24 cellular contexts compared by ENCODE assay signal in the genomic region with DNA sequence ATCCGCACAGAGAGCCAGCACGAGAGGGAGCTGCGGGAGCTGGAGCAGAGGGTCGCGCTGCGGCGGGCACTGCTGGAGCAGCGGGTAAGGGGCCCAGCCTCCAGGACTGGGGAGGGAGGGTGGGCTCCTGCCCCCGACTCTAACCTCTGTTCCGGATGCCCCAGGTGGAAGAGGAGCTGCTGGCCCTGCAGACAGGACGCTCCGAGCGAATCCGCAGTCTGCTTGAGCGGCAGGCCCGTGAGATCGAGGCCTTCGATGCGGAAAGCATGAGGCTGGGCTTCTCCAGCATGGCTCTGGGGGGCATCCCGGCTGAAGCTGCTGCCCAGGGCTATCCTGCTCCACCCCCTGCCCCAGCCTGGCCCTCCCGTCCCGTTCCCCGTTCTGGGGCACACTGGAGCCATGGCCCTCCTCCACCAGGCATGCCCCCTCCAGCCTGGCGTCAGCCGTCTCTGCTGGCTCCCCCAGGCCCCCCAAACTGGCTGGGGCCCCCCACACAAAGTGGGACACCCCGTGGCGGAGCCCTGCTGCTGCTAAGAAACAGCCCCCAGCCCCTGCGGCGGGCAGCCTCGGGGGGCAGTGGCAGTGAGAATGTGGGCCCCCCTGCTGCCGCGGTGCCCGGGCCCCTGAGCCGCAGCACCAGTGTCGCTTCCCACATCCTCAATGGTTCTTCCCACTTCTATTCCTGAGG. TPM values are rescaled to one million over a fixed set of nuclear protein-coding genes. Genes with fewer than 3 reads are reported as not detected.
A peak's percentile ranks its signal among the peaks of the same experiment; 100 is the strongest.
DNase-seq lines count a peak whose midpoint lies in the region; ATAC-seq and TF ChIP-seq lines count a peak whose summit lies in the region.
"Had no signal": no experiment of that assay in that cellular context is flagged by ENCODE, and none has a peak within 500 bp of the region (broad histone marks: within the 10 kb centered on the region; RNA-seq: fewer than 3 reads in every experiment).

No MANE protein-coding gene starts in this region.

- H3K4me1 ChIP-seq in RWPE2 (ENCODE audit: insufficient read depth, poor library complexity, severe bottlenecking) (peaks cover 5% of the 10 kb centered on the region), neuronal stem cell (ENCODE audit: control insufficient read depth in 2 of 2, insufficient read depth in 1 of 2, low read depth in 1 of 2, low read length in 2 of 2) (peaks cover 4 to 10% of the 10 kb centered on the region in 2 donors), aorta (ENCODE audit: control insufficient read depth in 1 of 2, insufficient read depth in 2 of 2, low read length in 2 of 2) (no peaks in the 10 kb centered on the region)

- no peak overlapping the region for H4K8ac ChIP-seq in neuronal stem cell (ENCODE audit: low read depth, low read length)

- H2AFZ ChIP-seq in neuronal stem cell (ENCODE audit: low read length): no peak overlapping the region
- H2AFZ ChIP-seq: GM23338 had no signal

- H2AK5ac ChIP-seq in neuronal stem cell (ENCODE audit: low read depth, low read length): no peak overlapping the region

- WGBS in neuronal stem cell (ENCODE audit: extremely low coverage in 2 of 2, insufficient read length in 2 of 2, insufficient replicate concordance in 1 of 2), 2 donors: no CpG with 5 or more reads among the region's 35 CpGs
- 90% methylated on average over 31 to 35 of the region's 35 CpGs for WGBS in aorta, 2 donors

- H4K91ac ChIP-seq in neuronal stem cell (ENCODE audit: low read depth, low read length, poor library complexity): no peak overlapping the region

- H2BK12ac ChIP-seq in neuronal stem cell (ENCODE audit: low read length): no peak overlapping the region

- H2BK15ac ChIP-seq in neuronal stem cell (ENCODE audit: low read length): no peak overlapping the region

- no peaks in the 10 kb centered on the region for H3K27me3 ChIP-seq in RWPE2 (ENCODE audit: insufficient read depth, poor library complexity, severe bottlenecking)
- H3K27me3 ChIP-seq in neuronal stem cell (ENCODE audit: control insufficient read depth in 3 of 3, insufficient read depth in 3 of 3, low read depth in 1 of 3, low read length in 3 of 3): no peaks in the 10 kb centered on the region
- H3K27me3 ChIP-seq in aorta (ENCODE audit: control insufficient read depth in 1 of 2, insufficient read depth in 2 of 2, low read length in 1 of 2): no peaks in the 10 kb centered on the region
- H3K27me3 ChIP-seq: Peyer's patch had no signal

- no peak overlapping the region for H3K4me2 ChIP-seq in neuronal stem cell (ENCODE audit: insufficient read depth, low read length, poor library complexity, severe bottlenecking)
- H3K4me2 ChIP-seq: GM23338 had no signal

- peak overlapping the region; percentile 14 for H3K27ac Mint-ChIP-seq in endothelial cell (ENCODE audit: unreplicated experiment)
- H3K27ac Mint-ChIP-seq: CD8-positive, alpha-beta T cell; GM23338 had no signal

- peaks cover 27% of the 10 kb centered on the region for H3K27me3 Mint-ChIP-seq in endothelial cell (ENCODE audit: unreplicated experiment)

- H3K4ac ChIP-seq in neuronal stem cell (ENCODE audit: low read length): no peak overlapping the region

- no peak overlapping the region for H2BK120ac ChIP-seq in neuronal stem cell (ENCODE audit: low read depth, low read length)

- peak overlapping the region; percentile 33 for H3K9ac ChIP-seq in neuronal stem cell (ENCODE audit: low read depth, low read length, poor library complexity)

- H3K27ac ChIP-seq in RWPE2 (ENCODE audit: poor library complexity, severe bottlenecking) (no peak overlapping the region), neuronal stem cell (replicated peaks; ENCODE audit: low read length) (no peak overlapping the region), aorta (ENCODE audit: low read depth in 1 of 2, low read length in 2 of 2) (no peak overlapping the region)
- H3K27ac ChIP-seq: Peyer's patch, SK-N-MC had no signal

- H3K9me3 Mint-ChIP-seq in endothelial cell (ENCODE audit: unreplicated experiment): no peaks in the 10 kb centered on the region
- H3K9me3 Mint-ChIP-seq: CD8-positive, alpha-beta T cell; GM23338 had no signal

- H2BK5ac ChIP-seq in neuronal stem cell (ENCODE audit: low read length): no peak overlapping the region

- ATAC-seq in RWPE2 (ENCODE audit: low read depth) (no peak), aorta (ENCODE audit: low FRiP score) (no peak), GM21515 (IDR thresholded peaks at IDR 0.05; ENCODE audit: unreplicated experiment) (no peak), HG02852 (IDR thresholded peaks at IDR 0.05; ENCODE audit: unreplicated experiment) (no peak)
- ATAC-seq: CD8-positive, alpha-beta T cell; GM23338; Right ventricle myocardium inferior had no signal

- H3K4me3 ChIP-seq in RWPE2 (ENCODE audit: severe bottlenecking) (no peak overlapping the region), neuronal stem cell (ENCODE audit: low read length in 2 of 2) (no peak overlapping the region), aorta (ENCODE audit: low read length in 2 of 2) (no peak overlapping the region)
- H3K4me3 ChIP-seq: GM23338, HAP-1, Peyer's patch, SK-N-MC had no signal

- H3K36me3 Mint-ChIP-seq in endothelial cell (ENCODE audit: low read depth, unreplicated experiment): peaks cover 57% of the 10 kb centered on the region

- peaks cover 51% of the 10 kb centered on the region for H3K4me1 Mint-ChIP-seq in endothelial cell (ENCODE audit: unreplicated experiment)

- no peaks in the 10 kb centered on the region for H3K9me3 ChIP-seq in RWPE2 (ENCODE audit: severe bottlenecking)
- H3K9me3 ChIP-seq in neuronal stem cell (replicated peaks in 1 of 2; ENCODE audit: control insufficient read depth in 2 of 2, insufficient read depth in 1 of 2, low read depth in 1 of 2, low read length in 2 of 2): no peaks in the 10 kb centered on the region
- H3K9me3 ChIP-seq in aorta (ENCODE audit: control insufficient read depth, low read length): no peaks in the 10 kb centered on the region
- H3K9me3 ChIP-seq: HAP-1, Peyer's patch had no signal

- no peak overlapping the region for H3K23ac ChIP-seq in neuronal stem cell (ENCODE audit: low read depth, low read length, poor library complexity)

- TF ChIP-seq CTCF in RWPE2 (IDR thresholded peaks at IDR 0.05; ENCODE audit: poor library complexity, severe bottlenecking): no peak
- no peak for TF ChIP-seq CTCF in endothelial cell (IDR thresholded peaks at IDR 0.05; ENCODE audit: unreplicated experiment)

- peak overlapping the region; percentile 22 for H3K4me3 Mint-ChIP-seq in endothelial cell (ENCODE audit: unreplicated experiment)
- H3K4me3 Mint-ChIP-seq: CD8-positive, alpha-beta T cell; GM23338 had no signal

- no peak overlapping the region for H3K14ac ChIP-seq in neuronal stem cell (ENCODE audit: low read length)

- intact Hi-C loops in aorta (cut with DNase I): loop anchor here in 1 of 2 donors (10.0 kb wide), 1 partner anchor 176 kb away; a partner anchor contains a TSS

- H3K36me3 ChIP-seq in RWPE2 (ENCODE audit: low read depth): peaks cover 51% of the 10 kb centered on the region
- peaks cover 39 to 82% of the 10 kb centered on the region in 2 donors for H3K36me3 ChIP-seq in neuronal stem cell (replicated peaks in 1 of 2; ENCODE audit: control insufficient read depth in 2 of 2, insufficient read depth in 2 of 2, low read length in 2 of 2)
- peaks cover 0 to 4% of the 10 kb centered on the region in 2 donors for H3K36me3 ChIP-seq in aorta (ENCODE audit: control insufficient read depth in 1 of 2, insufficient read depth in 2 of 2, low read length in 1 of 2)

- no peaks in the 10 kb centered on the region for H3K79me1 ChIP-seq in neuronal stem cell (ENCODE audit: low read depth, low read length)

- H3K18ac ChIP-seq in neuronal stem cell (ENCODE audit: low read length): no peak overlapping the region

- DNase-seq in RWPE2 (ENCODE audit: low spot score): peak; percentile 65
- DNase-seq in endothelial cell (ENCODE audit: low spot score): no peak
- no peak for DNase-seq in neuronal stem cell (ENCODE audit: low spot score)
- DNase-seq in aorta: peak; percentile 42 to 61
- no peak for DNase-seq in AG20443 (ENCODE audit: low spot score)
- DNase-seq: ACHN; C1 segment of cervical spinal cord; CD8-positive, alpha-beta T cell; DMS153; IMR-90; NCI-H1105; NCI-H2081; NCI-H2171; NCI-H345; NCI-H524; NCI-H774; Peyer's patch had no signal

RNA-seq across cellular contexts. Expression of a gene that starts 4.4 kb away (rescaled TPM):
- 5.2 TPM for total RNA-seq in endothelial cell (ENCODE audit: unreplicated experiment)
- 16.5 TPM for polyA plus RNA-seq in neuronal stem cell (2013, experiment 1 of 2)
- polyA plus RNA-seq in neuronal stem cell (2013, experiment 2 of 2): 17.3 TPM
- total RNA-seq in aorta: 1 to 10 TPM; 7.9 to 8.8 TPM
- polyA plus RNA-seq in aorta: 10 to 100 TPM; 13.3 to 23.6 TPM

RNA-seq across cellular contexts. Expression of a gene that starts 5.0 kb away (rescaled TPM):
- 94.4 TPM for total RNA-seq in endothelial cell (ENCODE audit: unreplicated experiment)
- polyA plus RNA-seq in neuronal stem cell (2013, experiment 1 of 2): 48.2 TPM
- polyA plus RNA-seq in neuronal stem cell (2013, experiment 2 of 2): 47.3 TPM
- total RNA-seq in aorta: 10 to 100 TPM; 46.1 to 73.1 TPM
- polyA plus RNA-seq in aorta: 100 to 1,000 TPM in 1 of 2 donors, 10 to 100 TPM in 1; 51.0 to 108 TPM

RNA-seq across cellular contexts. Expression of a gene that starts 17.4 kb away (rescaled TPM):
- total RNA-seq in endothelial cell (ENCODE audit: unreplicated experiment) (178 TPM), aorta (10 to 100 TPM; 37.5 to 57.7 TPM)
- polyA plus RNA-seq in neuronal stem cell (2013, experiment 1 of 2): 19.9 TPM
- polyA plus RNA-seq in neuronal stem cell (2013, experiment 2 of 2): 19.4 TPM
- 10 to 100 TPM in 1 of 2 donors, 1 to 10 TPM in 1; 7.6 to 24.2 TPM for polyA plus RNA-seq in aorta

RNA-seq across cellular contexts. Expression of a gene that starts 19.8 kb away (rescaled TPM):
- 7.4 TPM for total RNA-seq in endothelial cell (ENCODE audit: unreplicated experiment)
- polyA plus RNA-seq in neuronal stem cell (2013, experiment 1 of 2): 5.2 TPM
- 5.1 TPM for polyA plus RNA-seq in neuronal stem cell (2013, experiment 2 of 2)
- 1 to 10 TPM in 1 of 2 donors, under 1 TPM in 1; 0.23 to 1.8 TPM for total RNA-seq in aorta
- under 1 TPM in 1 of 2 donors, not detected in 1; 0.08 TPM for polyA plus RNA-seq in aorta
- total RNA-seq: CD8-positive, alpha-beta T cell; G401 had no signal

RNA-seq across cellular contexts. Expression of a gene that starts 29.1 kb away (rescaled TPM):
- total RNA-seq in endothelial cell (ENCODE audit: unreplicated experiment) (217 TPM), aorta (100 to 1,000 TPM in 1 of 2 donors, 10 to 100 TPM in 1; 88.0 to 115 TPM)
- polyA plus RNA-seq in neuronal stem cell (2013, experiment 1 of 2): 80.5 TPM
- 84.2 TPM for polyA plus RNA-seq in neuronal stem cell (2013, experiment 2 of 2)
- 100 to 1,000 TPM; 189 to 244 TPM for polyA plus RNA-seq in aorta

Comparison
In these comparisons a context has a peak if more than half of its experiments do, and no peak if none do; other contexts are left out.
1. DNase-seq: peak in RWPE2 (single experiment) and aorta (2 of 2); none in endothelial cell (single experiment), neuronal stem cell (single experiment) and AG20443 (single experiment).